ENCODE assay signal across 22 cellular contexts in genomic region chrX:150211988-150212387, GRCh38.
DNase-seq lines count a peak whose midpoint lies in the region; ATAC-seq and TF ChIP-seq lines count a peak whose summit lies in the region.
"Had no signal": no experiment of that assay in that cellular context is flagged by ENCODE, and none has a peak within 500 bp of the region (broad histone marks: within the 10 kb centered on the region; RNA-seq: fewer than 3 reads in every experiment).

No MANE protein-coding gene starts in this region.

- H2AFZ ChIP-seq in GM23248 (no peak overlapping the region), hepatocyte (no peak overlapping the region)

- H3K9me2 ChIP-seq in GM23248 (ENCODE audit: insufficient read depth) (no peaks in the 10 kb centered on the region), hepatocyte (replicated peaks; ENCODE audit: insufficient read depth) (no peaks in the 10 kb centered on the region)

- H3K9ac ChIP-seq in GM23248 = no peak overlapping the region

- intact Hi-C loops in body of pancreas (cut with DNase I) = no loop called here

- H3K36me3 ChIP-seq in GM23248 (ENCODE audit: low read depth) = no peaks in the 10 kb centered on the region
- no peaks in the 10 kb centered on the region for H3K36me3 ChIP-seq in hepatocyte (replicated peaks; ENCODE audit: insufficient read depth, low read depth)
- no peaks in the 10 kb centered on the region for H3K36me3 ChIP-seq in body of pancreas (replicated peaks in 1 of 2; ENCODE audit: insufficient read depth in 1 of 2, low read depth in 2 of 2)
- H3K36me3 ChIP-seq: left lung, transverse colon had no signal

- no peak overlapping the region for H3K4me3 ChIP-seq in GM23248
- no peak overlapping the region for H3K4me3 ChIP-seq in coronary artery
- H3K4me3 ChIP-seq in hepatocyte = no peak overlapping the region
- H3K4me3 ChIP-seq in body of pancreas = no peak overlapping the region
- H3K4me3 ChIP-seq: left lung, smooth muscle cell, transverse colon had no signal

- TF ChIP-seq CTCF in coronary artery (IDR thresholded peaks at IDR 0.05) = no peak
- no peak for TF ChIP-seq CTCF in hepatocyte (IDR thresholded peaks at IDR 0.05; ENCODE audit: poor library complexity)
- no peak for TF ChIP-seq CTCF in body of pancreas (IDR thresholded peaks at IDR 0.05)

- H3F3A ChIP-seq in GM23248 (ENCODE audit: insufficient read depth) = no peaks in the 10 kb centered on the region

- no peak for TF ChIP-seq POLR2A in body of pancreas (IDR thresholded peaks at IDR 0.05)

- ATAC-seq in body of pancreas = no peak
- ATAC-seq: stimulated activated naive CD8-positive, alpha-beta T cell treated with anti-CD3 and anti-CD28 coated beads, Interleukin-15, amount 100 ng/mL, for 72 hours; T-helper 17 cell had no signal

- H4K20me1 ChIP-seq in GM23248 (ENCODE audit: insufficient read depth) = no peaks in the 10 kb centered on the region
- H4K20me1 ChIP-seq in hepatocyte (ENCODE audit: insufficient read depth, poor library complexity, severe bottlenecking) = no peaks in the 10 kb centered on the region

- H3K27ac ChIP-seq in GM23248 (no peak overlapping the region), coronary artery (no peak overlapping the region), hepatocyte (no peak overlapping the region), body of pancreas (no peak overlapping the region)
- H3K27ac ChIP-seq: left lung, transverse colon had no signal

- H3K4me2 ChIP-seq in GM23248 (ENCODE audit: unreplicated experiment) (no peak overlapping the region), hepatocyte (no peak overlapping the region)
- H3K4me2 ChIP-seq: smooth muscle cell had no signal

- DNase-seq in GM23248 = peak; percentile 70
- peak; percentile 8 for DNase-seq in RKO (ENCODE audit: low spot score)
- DNase-seq in coronary artery (ENCODE audit: low spot score) = peak; percentile 22
- DNase-seq in renal cortical epithelial cell (ENCODE audit: low read depth) = peak; percentile 50
- no peak for DNase-seq in hepatocyte (ENCODE audit: low spot score)
- no peak for DNase-seq in NCI-H2227 (lab: John Stamatoyannopoulos, UW; ENCODE audit: unreplicated experiment)
- no peak for DNase-seq in body of pancreas
- DNase-seq: activated CD4-positive, alpha-beta T cell treated with anti-CD3 and anti-CD28 coated beads, Interleukin-2, amount 50 U/mL, for 48 hours; activated naive CD4-positive, alpha-beta T cell; anterior cingulate cortex; left lung; midbrain; NCI-H1417 treated with DMSO at 0.1 percent for 48 hours; NCI-H2171; NCI-H748 treated with DMSO at 0.1 percent for 48 hours; nephron progenitor cell; posterior cingulate gyrus; stimulated activated CD4-positive, alpha-beta T cell treated with anti-CD3 and anti-CD28 coated beads, Interleukin-4, amount 100 ng/mL, for 1 hour; stimulated activated naive CD8-positive, alpha-beta T cell treated with anti-CD3 and anti-CD28 coated beads, Interleukin-15, amount 100 ng/mL, for 72 hours; T-helper 17 cell; transverse colon had no signal

- H3K27me3 ChIP-seq in GM23248 (replicated peaks; ENCODE audit: insufficient read depth) (no peaks in the 10 kb centered on the region), hepatocyte (no peaks in the 10 kb centered on the region), body of pancreas (no peaks in the 10 kb centered on the region)
- H3K27me3 ChIP-seq: left lung, transverse colon had no signal

- 59 to 63% methylated on average over 6 of the region's 6 CpGs for WGBS in GM23248 (ENCODE audit: low coverage in 1 of 2, low lambda C conversion rate in 2 of 2, missing lambda C conversion rate in 2 of 2), 2 experiments
- 81% methylated on average over 6 of the region's 6 CpGs for WGBS in hepatocyte (ENCODE audit: low lambda C conversion rate, missing lambda C conversion rate)
- 89 to 93% methylated on average over 6 of the region's 6 CpGs for WGBS in body of pancreas, 2 donors

- H3K4me1 ChIP-seq in GM23248 (ENCODE audit: insufficient read depth) (peaks cover 9% of the 10 kb centered on the region), hepatocyte (ENCODE audit: insufficient read depth) (no peaks in the 10 kb centered on the region), body of pancreas (no peaks in the 10 kb centered on the region)
- H3K4me1 ChIP-seq: left lung, transverse colon had no signal

- in situ Hi-C loops in GM23248 (cut with MboI) = no loop called here

- H3K79me2 ChIP-seq in GM23248 (ENCODE audit: insufficient read depth) (no peaks in the 10 kb centered on the region), hepatocyte (no peaks in the 10 kb centered on the region)

- H3K9me3 ChIP-seq in GM23248 (ENCODE audit: low read depth) (no peaks in the 10 kb centered on the region), hepatocyte (ENCODE audit: low read depth) (no peaks in the 10 kb centered on the region), body of pancreas (no peaks in the 10 kb centered on the region)
- H3K9me3 ChIP-seq: left lung, transverse colon had no signal

Comparison
In these comparisons a context has a peak if more than half of its experiments do, and no peak if none do; other contexts are left out.
1. DNase-seq: peak in GM23248 (single experiment), RKO (single experiment), coronary artery (single experiment) and renal cortical epithelial cell (single experiment); none in hepatocyte (single experiment), NCI-H2227 (single experiment) and body of pancreas (0 of 4).